Comparison of ENCODE assay signal across 17 cellular contexts in the genomic region with DNA sequence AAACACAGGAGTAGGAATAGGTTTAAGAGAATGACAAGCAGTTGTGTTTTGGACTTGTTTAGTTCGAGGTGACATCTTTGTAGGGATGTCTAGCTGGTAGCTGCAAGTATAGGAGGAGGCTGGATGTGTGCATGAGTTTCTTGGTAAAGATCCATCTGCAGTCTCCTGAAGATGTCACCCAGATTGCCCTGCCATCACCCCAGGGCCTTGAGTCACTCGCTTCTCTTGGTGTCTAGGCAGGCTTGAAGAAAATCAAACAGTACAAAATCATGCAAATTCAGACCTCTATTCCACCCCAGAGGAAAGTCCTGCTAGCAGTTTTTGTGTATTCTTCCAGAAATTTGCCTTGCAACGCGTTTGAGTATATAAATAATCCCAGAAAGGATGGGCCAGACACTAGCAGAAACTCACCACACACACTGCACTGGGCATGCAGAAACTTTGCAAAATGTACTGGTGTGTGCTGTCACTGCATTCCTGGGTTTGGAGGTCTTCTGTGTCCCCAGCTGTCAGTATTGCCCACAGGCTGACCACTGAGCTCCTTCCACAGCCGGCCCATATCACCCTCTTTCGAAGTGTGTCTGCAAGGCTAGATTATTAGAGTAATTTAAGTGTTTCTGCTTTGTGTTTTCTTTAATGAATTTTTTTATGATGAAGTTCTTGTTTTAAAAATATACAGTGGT. TPM values are rescaled to one million over a fixed set of nuclear protein-coding genes. Genes with fewer than 3 reads are reported as not detected.
DNase-seq lines count a peak whose midpoint lies in the region; ATAC-seq, FAIRE-seq and TF ChIP-seq lines count a peak whose summit lies in the region.
"Had no signal": no experiment of that assay in that cellular context is flagged by ENCODE, and none has a peak within 500 bp of the region (broad histone marks: within the 10 kb centered on the region; RNA-seq: fewer than 3 reads in every experiment).

No MANE protein-coding gene starts in this region.

- TF ChIP-seq CTCF in A549 (IDR thresholded peaks at IDR 0.05) (no peak), HEK293 (tag by site-specific recombination; IDR thresholded peaks at IDR 0.05) (no peak), chondrocyte (IDR thresholded peaks at IDR 0.05) (no peak)

- H3K27ac Mint-ChIP-seq in chondrocyte (ENCODE audit: unreplicated experiment): peak overlapping the region; percentile 99
- H3K27ac Mint-ChIP-seq in naive thymus-derived CD8-positive, alpha-beta T cell: peak overlapping the region in 9 of 10 donors; percentile 20 to 72 (median 47)
- H3K27ac Mint-ChIP-seq: activated naive CD8-positive, alpha-beta T cell treated with anti-CD3 and anti-CD28 coated beads, Interleukin-2, amount 10 ng/mL, durations not matched to agents 7 days and 5 days; dendritic cell treated with granulocyte-macrophage colony-stimulating factor and Interleukin-4, amounts not matched to agents 40 ng/mL and 50 ng/mL, for 4 days had no signal

- CTCF ChIA-PET in A549 (lab: Yijun Ruan, JAX) (interaction anchor here (2.9 kb wide), 1 partner anchor 8 kb away, joined by 12 read pairs; no protein-coding TSS in a partner anchor), HEK293 (lab: Yijun Ruan, JAX) (interaction anchor here (0.8 to 3.1 kb wide), 2 partner anchors 29 to 180 kb away, joined by 4 to 9 read pairs; a partner anchor contains a TSS)

- no peaks in the 10 kb centered on the region for H3K9me3 Mint-ChIP-seq in chondrocyte (ENCODE audit: low read depth)
- H3K9me3 Mint-ChIP-seq in naive thymus-derived CD8-positive, alpha-beta T cell: no peaks in the 10 kb centered on the region
- H3K9me3 Mint-ChIP-seq: activated naive CD8-positive, alpha-beta T cell treated with anti-CD3 and anti-CD28 coated beads, Interleukin-2, amount 10 ng/mL, durations not matched to agents 7 days and 5 days; dendritic cell treated with granulocyte-macrophage colony-stimulating factor and Interleukin-4, amounts not matched to agents 40 ng/mL and 50 ng/mL, for 4 days; neural crest cell had no signal

- H3K9me3 ChIP-seq in A549 (no peaks in the 10 kb centered on the region), HEK293 (ENCODE audit: control insufficient read depth, insufficient read depth, low read depth, low read length) (no peaks in the 10 kb centered on the region)
- H3K9me3 ChIP-seq: spleen had no signal

- TF ChIP-seq POLR2A in A549 (IDR thresholded peaks at IDR 0.05; ENCODE audit: low read length): no peak

- POLR2A ChIA-PET in A549 (lab: Yijun Ruan, JAX): no interaction called here
- POLR2A ChIA-PET in HEK293 (lab: Yijun Ruan, JAX): interaction anchor here (0.5 kb wide), 1 partner anchor 42 kb away, joined by 3 read pairs; no protein-coding TSS in a partner anchor
- POLR2A ChIA-PET in naive thymus-derived CD8-positive, alpha-beta T cell (lab: Charles Lee): interaction anchor here (0.6 kb wide), 1 partner anchor 50 kb away, joined by 3 read pairs; no protein-coding TSS in a partner anchor

- ATAC-seq in A549: peak; percentile 21 to 45; a peak in 4 of 6 replicates
- ATAC-seq in naive thymus-derived CD8-positive, alpha-beta T cell: no peak
- no peak for ATAC-seq in GM18858 (IDR thresholded peaks at IDR 0.05; ENCODE audit: unreplicated experiment)
- ATAC-seq: Right ventricle myocardium inferior had no signal

- H3K36me3 ChIP-seq in HEK293 (ENCODE audit: control insufficient read depth in 2 of 2, insufficient read depth in 1 of 2, low read length in 2 of 2): no peaks in the 10 kb centered on the region
- H3K36me3 ChIP-seq: spleen had no signal

- DNase-seq in A549 (ENCODE audit: low read depth in 1 of 2, low spot score in 1 of 2): no peak
- DNase-seq in chondrocyte (ENCODE audit: low spot score): no peak
- no peak for DNase-seq in naive thymus-derived CD8-positive, alpha-beta T cell
- no peak for DNase-seq in T1000 (lab: John Stamatoyannopoulos, UW)
- no peak for DNase-seq in activated CD8-positive, alpha-beta memory T cell treated with anti-CD3 and anti-CD28 coated beads for 24 hours
- DNase-seq in NCI-H69 (lab: John Stamatoyannopoulos, UW): no peak
- DNase-seq: activated naive CD8-positive, alpha-beta T cell treated with anti-CD3 and anti-CD28 coated beads, Interleukin-2, amount 10 ng/mL, durations not matched to agents 7 days and 5 days; NCI-H1694; NCI-H748 treated with DMSO at 0.1 percent for 48 hours; spleen had no signal

- peaks cover 74% of the 10 kb centered on the region for H3K4me1 ChIP-seq in A549
- peaks cover 34% of the 10 kb centered on the region for H3K4me1 ChIP-seq in HEK293 (ENCODE audit: control insufficient read depth, insufficient read depth, low read length)

- peaks cover 55% of the 10 kb centered on the region for H3K4me1 Mint-ChIP-seq in chondrocyte (ENCODE audit: low read depth)
- H3K4me1 Mint-ChIP-seq in naive thymus-derived CD8-positive, alpha-beta T cell: peaks cover 29 to 84% (median 57%) of the 10 kb centered on the region in 4 donors

- H3K4me3 Mint-ChIP-seq in chondrocyte (ENCODE audit: unreplicated experiment): no peak overlapping the region
- H3K4me3 Mint-ChIP-seq in naive thymus-derived CD8-positive, alpha-beta T cell: no peak overlapping the region
- H3K4me3 Mint-ChIP-seq: activated naive CD8-positive, alpha-beta T cell treated with anti-CD3 and anti-CD28 coated beads, Interleukin-2, amount 10 ng/mL, durations not matched to agents 7 days and 5 days; dendritic cell treated with granulocyte-macrophage colony-stimulating factor and Interleukin-4, amounts not matched to agents 40 ng/mL and 50 ng/mL, for 4 days; neural crest cell had no signal

- TF ChIP-seq RAD21 in A549 (conservative IDR thresholded peaks at IDR 0.05 in 1 of 2, IDR thresholded peaks at IDR 0.05 in 1 of 2): no peak

- FAIRE-seq in A549 (lab: Jason Lieb, UNC): no peak
- FAIRE-seq: frontal cortex, urothelium cell line had no signal

- peak overlapping the region; percentile 79 for H3K4me2 ChIP-seq in A549

- no peaks in the 10 kb centered on the region for H3K27me3 Mint-ChIP-seq in chondrocyte (ENCODE audit: low read depth)
- no peaks in the 10 kb centered on the region for H3K27me3 Mint-ChIP-seq in naive thymus-derived CD8-positive, alpha-beta T cell
- H3K27me3 Mint-ChIP-seq: activated naive CD8-positive, alpha-beta T cell treated with anti-CD3 and anti-CD28 coated beads, Interleukin-2, amount 10 ng/mL, durations not matched to agents 7 days and 5 days; dendritic cell treated with granulocyte-macrophage colony-stimulating factor and Interleukin-4, amounts not matched to agents 40 ng/mL and 50 ng/mL, for 4 days had no signal

- H3K36me3 Mint-ChIP-seq in chondrocyte (ENCODE audit: low read depth): no peaks in the 10 kb centered on the region
- H3K36me3 Mint-ChIP-seq in naive thymus-derived CD8-positive, alpha-beta T cell: no peaks in the 10 kb centered on the region
- H3K36me3 Mint-ChIP-seq: activated naive CD8-positive, alpha-beta T cell treated with anti-CD3 and anti-CD28 coated beads, Interleukin-2, amount 10 ng/mL, durations not matched to agents 7 days and 5 days had no signal

- H3K27ac ChIP-seq in A549: peak overlapping the region; percentile 75 to 83; a peak in 4 of 6 replicates
- H3K27ac ChIP-seq in HEK293 (ENCODE audit: extremely low read depth, low read depth, low read length): no peak overlapping the region

- whole genome bisulfite sequencing in A549 (ENCODE audit: missing lambda C conversion rate): 68% methylated on average over 6 of the region's 6 CpGs

- no peak overlapping the region for H3K4me3 ChIP-seq in A549
- H3K4me3 ChIP-seq in HEK293 (ENCODE audit: low read depth, low read length): no peak overlapping the region
- H3K4me3 ChIP-seq: spleen had no signal

- TF ChIP-seq EP300 in A549 (IDR thresholded peaks at IDR 0.05): no peak

TF ChIP-seq in A549, 52 proteins besides CTCF, POLR2A, EP300 and RAD21:
- TF ChIP-seq ZSCAN20 (CRISPR knock-in tag; IDR thresholded peaks at IDR 0.05): no peak

TF ChIP-seq in HEK293, 187 proteins besides CTCF, POLR2A, EP300 and RAD21:
- TF ChIP-seq KLF1 (tag by site-specific recombination; IDR thresholded peaks at IDR 0.05): no peak
- TF ChIP-seq, protein P1, sequence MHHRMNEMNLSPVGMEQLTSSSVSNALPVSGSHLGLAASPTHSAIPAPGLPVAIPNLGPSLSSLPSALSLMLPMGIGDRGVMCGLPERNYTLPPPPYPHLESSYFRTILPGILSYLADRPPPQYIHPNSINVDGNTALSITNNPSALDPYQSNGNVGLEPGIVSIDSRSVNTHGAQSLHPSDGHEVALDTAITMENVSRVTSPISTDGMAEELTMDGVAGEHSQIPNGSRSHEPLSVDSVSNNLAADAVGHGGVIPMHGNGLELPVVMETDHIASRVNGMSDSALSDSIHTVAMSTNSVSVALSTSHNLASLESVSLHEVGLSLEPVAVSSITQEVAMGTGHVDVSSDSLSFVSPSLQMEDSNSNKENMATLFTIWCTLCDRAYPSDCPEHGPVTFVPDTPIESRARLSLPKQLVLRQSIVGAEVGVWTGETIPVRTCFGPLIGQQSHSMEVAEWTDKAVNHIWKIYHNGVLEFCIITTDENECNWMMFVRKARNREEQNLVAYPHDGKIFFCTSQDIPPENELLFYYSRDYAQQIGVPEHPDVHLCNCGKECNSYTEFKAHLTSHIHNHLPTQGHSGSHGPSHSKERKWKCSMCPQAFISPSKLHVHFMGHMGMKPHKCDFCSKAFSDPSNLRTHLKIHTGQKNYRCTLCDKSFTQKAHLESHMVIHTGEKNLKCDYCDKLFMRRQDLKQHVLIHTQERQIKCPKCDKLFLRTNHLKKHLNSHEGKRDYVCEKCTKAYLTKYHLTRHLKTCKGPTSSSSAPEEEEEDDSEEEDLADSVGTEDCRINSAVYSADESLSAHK (tag by site-specific recombination; IDR thresholded peaks at IDR 0.05): peak; percentile 69; the same call in 1 of the 2 replicates

RNA-seq across cellular contexts. Expression of a gene that starts 51.5 kb away (rescaled TPM):
- polyA plus RNA-seq in A549 (2011; rRNA removed) (14.5 and 19.4 TPM in 2 replicates), A549 (2017; fragmentation: RNase III; extraction: RNeasy Plus Mini Kit Qiagen cat#74134 plus additional on column Dnase treatment) (12.2 to 12.5 TPM (median 12.2 TPM) in 3 replicates)
- 5.2 and 6.5 TPM in 2 replicates for polyA plus RNA-seq in A549 (2012; cell fraction: cytosol; rRNA removed)
- polyA plus RNA-seq in A549 (2012; cell fraction: nucleus; rRNA removed): 4.1 and 4.4 TPM in 2 replicates
- 14.9 and 17.4 TPM in 2 replicates for polyA minus RNA-seq in A549 (2011; rRNA and poly(A)+ RNA removed)
- total RNA-seq in chondrocyte: 8.4 to 9.8 TPM (median 9.2 TPM) in 3 replicates
- total RNA-seq in naive thymus-derived CD8-positive, alpha-beta T cell: 10 to 100 TPM; 26.0 to 27.0 TPM
- 1 to 10 TPM; 5.3 to 8.3 (median 6.6) TPM for polyA plus RNA-seq in naive thymus-derived CD8-positive, alpha-beta T cell

Comparison
In these comparisons a context has a peak if more than half of its experiments do, and no peak if none do; other contexts are left out.
1. ATAC-seq: peak in A549 (2 of 2); none in naive thymus-derived CD8-positive, alpha-beta T cell (0 of 2) and GM18858 (single experiment).